8 cellular contexts compared by ENCODE assay signal in genomic region chr1:66981679-66982078, GRCh38. TPM values are rescaled to one million over a fixed set of nuclear protein-coding genes. Genes with fewer than 3 reads are reported as not detected.
DNase-seq lines count a peak whose midpoint lies in the region; ATAC-seq and TF ChIP-seq lines count a peak whose summit lies in the region.

No MANE protein-coding gene starts in this region.

- H3K27me3 ChIP-seq in tibial artery = no peaks in the 10 kb centered on the region

- H3K4me3 ChIP-seq in tibial artery = peak overlapping the region; percentile 2 to 34

- no peaks in the 10 kb centered on the region for H3K9me3 ChIP-seq in tibial artery

- intact Hi-C loops in tibial artery (cut with DNase I; ENCODE audit: low total_unique reads) = no loop called here

- peak; percentile 29 for DNase-seq in activated T-cell treated with anti-CD3 and anti-CD28 coated beads for 1 hour (ENCODE audit: low read depth)
- DNase-seq in activated T-cell treated with anti-CD3 and anti-CD28 coated beads, Interleukin-2, amount 50 U/mL, for 1 hour = no peak
- peak; percentile 61 to 64 for DNase-seq in lung microvascular endothelial cell (ENCODE audit: low read depth in 2 of 2)
- no peak for DNase-seq in tibial artery
- DNase-seq in WTC11 (ENCODE audit: low spot score) = no peak
- no peak for DNase-seq in GM19240 (ENCODE audit: insufficient read length, low spot score)

- peaks cover 15% of the 10 kb centered on the region for H3K36me3 Mint-ChIP-seq in activated naive CD4-positive, alpha-beta T cell treated with anti-CD3 and anti-CD28 coated beads, Interleukin-2, amount 50 U/mL, for 24 hours
- H3K36me3 Mint-ChIP-seq in WTC11 = peaks cover 38% of the 10 kb centered on the region

- peaks cover 0 to 15% (median 2%) of the 10 kb centered on the region in 4 donors for H3K4me1 ChIP-seq in tibial artery

- H3K27ac ChIP-seq in tibial artery = peak overlapping the region; percentile 8 to 54

- POLR2A ChIA-PET in WTC11 (lab: Charles Lee) = interaction anchor here (0.8 kb wide), 1 partner anchor 19 kb away, joined by 3 read pairs; no protein-coding TSS in a partner anchor

- ATAC-seq in HG02981 (IDR thresholded peaks at IDR 0.05; ENCODE audit: unreplicated experiment) (no peak), WTC11 (no peak)

- H3K9me3 Mint-ChIP-seq in activated naive CD4-positive, alpha-beta T cell treated with anti-CD3 and anti-CD28 coated beads, Interleukin-2, amount 50 U/mL, for 24 hours = no peaks in the 10 kb centered on the region
- no peaks in the 10 kb centered on the region for H3K9me3 Mint-ChIP-seq in WTC11

- H3K4me1 Mint-ChIP-seq in activated naive CD4-positive, alpha-beta T cell treated with anti-CD3 and anti-CD28 coated beads, Interleukin-2, amount 50 U/mL, for 24 hours = peaks cover 39% of the 10 kb centered on the region
- no peaks in the 10 kb centered on the region for H3K4me1 Mint-ChIP-seq in WTC11

- H3K27ac Mint-ChIP-seq in activated naive CD4-positive, alpha-beta T cell treated with anti-CD3 and anti-CD28 coated beads, Interleukin-2, amount 50 U/mL, for 24 hours = peak overlapping the region; percentile 88
- no peak overlapping the region for H3K27ac Mint-ChIP-seq in WTC11

- no peak for TF ChIP-seq CTCF in tibial artery (IDR thresholded peaks at IDR 0.05)
- no peak for TF ChIP-seq CTCF in WTC11 (IDR thresholded peaks at IDR 0.05)

- peak overlapping the region; percentile 85 for H3K4me3 Mint-ChIP-seq in activated naive CD4-positive, alpha-beta T cell treated with anti-CD3 and anti-CD28 coated beads, Interleukin-2, amount 50 U/mL, for 24 hours
- H3K4me3 Mint-ChIP-seq in WTC11 = no peak overlapping the region

- peaks cover 51 to 79% (median 61%) of the 10 kb centered on the region in 3 donors for H3K36me3 ChIP-seq in tibial artery

- no peaks in the 10 kb centered on the region for H3K27me3 Mint-ChIP-seq in activated naive CD4-positive, alpha-beta T cell treated with anti-CD3 and anti-CD28 coated beads, Interleukin-2, amount 50 U/mL, for 24 hours
- no peaks in the 10 kb centered on the region for H3K27me3 Mint-ChIP-seq in WTC11 (ENCODE audit: low read depth)

- CTCF ChIA-PET in WTC11 (lab: Charles Lee) = interaction anchor here (1.0 to 1.7 kb wide), 2 partner anchors 167 to 230 kb away, joined by 4 read pairs; no protein-coding TSS in a partner anchor

TF ChIP-seq in WTC11, 78 proteins besides CTCF, POLR2A, EP300 and RAD21 (continues in another document):
- TF ChIP-seq, protein P1, sequence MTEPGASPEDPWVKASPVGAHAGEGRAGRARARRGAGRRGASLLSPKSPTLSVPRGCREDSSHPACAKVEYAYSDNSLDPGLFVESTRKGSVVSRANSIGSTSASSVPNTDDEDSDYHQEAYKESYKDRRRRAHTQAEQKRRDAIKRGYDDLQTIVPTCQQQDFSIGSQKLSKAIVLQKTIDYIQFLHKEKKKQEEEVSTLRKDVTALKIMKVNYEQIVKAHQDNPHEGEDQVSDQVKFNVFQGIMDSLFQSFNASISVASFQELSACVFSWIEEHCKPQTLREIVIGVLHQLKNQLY (CRISPR knock-in tag; IDR thresholded peaks at IDR 0.05) = no peak
- TF ChIP-seq, protein P2, sequence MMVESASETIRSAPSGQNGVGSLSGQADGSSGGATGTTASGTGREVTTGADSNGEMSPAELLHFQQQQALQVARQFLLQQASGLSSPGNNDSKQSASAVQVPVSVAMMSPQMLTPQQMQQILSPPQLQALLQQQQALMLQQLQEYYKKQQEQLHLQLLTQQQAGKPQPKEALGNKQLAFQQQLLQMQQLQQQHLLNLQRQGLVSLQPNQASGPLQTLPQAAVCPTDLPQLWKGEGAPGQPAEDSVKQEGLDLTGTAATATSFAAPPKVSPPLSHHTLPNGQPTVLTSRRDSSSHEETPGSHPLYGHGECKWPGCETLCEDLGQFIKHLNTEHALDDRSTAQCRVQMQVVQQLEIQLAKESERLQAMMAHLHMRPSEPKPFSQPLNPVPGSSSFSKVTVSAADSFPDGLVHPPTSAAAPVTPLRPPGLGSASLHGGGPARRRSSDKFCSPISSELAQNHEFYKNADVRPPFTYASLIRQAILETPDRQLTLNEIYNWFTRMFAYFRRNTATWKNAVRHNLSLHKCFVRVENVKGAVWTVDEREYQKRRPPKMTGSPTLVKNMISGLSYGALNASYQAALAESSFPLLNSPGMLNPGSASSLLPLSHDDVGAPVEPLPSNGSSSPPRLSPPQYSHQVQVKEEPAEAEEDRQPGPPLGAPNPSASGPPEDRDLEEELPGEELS (CRISPR knock-in tag; IDR thresholded peaks at IDR 0.05) = no peak
- TF ChIP-seq TEAD1 (CRISPR knock-in tag; IDR thresholded peaks at IDR 0.05) (no peak), ZNF512 (CRISPR knock-in tag; IDR thresholded peaks at IDR 0.05; ENCODE audit: borderline replicate concordance) (no peak), FOXJ3 (CRISPR knock-in tag; IDR thresholded peaks at IDR 0.05; ENCODE audit: borderline replicate concordance) (no peak), AR (CRISPR knock-in tag; IDR thresholded peaks at IDR 0.05) (no peak), IRF2 (CRISPR knock-in tag; IDR thresholded peaks at IDR 0.05; ENCODE audit: borderline replicate concordance, low read depth) (no peak), JUN (CRISPR knock-in tag; IDR thresholded peaks at IDR 0.05) (no peak), ZNF121 (CRISPR knock-in tag; IDR thresholded peaks at IDR 0.05) (no peak), E2F4 (CRISPR knock-in tag; IDR thresholded peaks at IDR 0.05; ENCODE audit: borderline replicate concordance, low read depth) (no peak), SP1 (CRISPR knock-in tag; conservative IDR thresholded peaks at IDR 0.05) (no peak), ZNF671 (CRISPR knock-in tag; IDR thresholded peaks at IDR 0.05) (no peak), CREB1 (CRISPR knock-in tag; IDR thresholded peaks at IDR 0.05) (no peak), FOXP1 (CRISPR knock-in tag; IDR thresholded peaks at IDR 0.05; ENCODE audit: borderline replicate concordance) (no peak)
- TF ChIP-seq, protein P3, sequence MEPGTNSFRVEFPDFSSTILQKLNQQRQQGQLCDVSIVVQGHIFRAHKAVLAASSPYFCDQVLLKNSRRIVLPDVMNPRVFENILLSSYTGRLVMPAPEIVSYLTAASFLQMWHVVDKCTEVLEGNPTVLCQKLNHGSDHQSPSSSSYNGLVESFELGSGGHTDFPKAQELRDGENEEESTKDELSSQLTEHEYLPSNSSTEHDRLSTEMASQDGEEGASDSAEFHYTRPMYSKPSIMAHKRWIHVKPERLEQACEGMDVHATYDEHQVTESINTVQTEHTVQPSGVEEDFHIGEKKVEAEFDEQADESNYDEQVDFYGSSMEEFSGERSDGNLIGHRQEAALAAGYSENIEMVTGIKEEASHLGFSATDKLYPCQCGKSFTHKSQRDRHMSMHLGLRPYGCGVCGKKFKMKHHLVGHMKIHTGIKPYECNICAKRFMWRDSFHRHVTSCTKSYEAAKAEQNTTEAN (CRISPR knock-in tag; IDR thresholded peaks at IDR 0.05) = no peak

RNA-seq across cellular contexts. Expression of gene MIER1, which starts 56.9 kb away (rescaled TPM):
- total RNA-seq in lung microvascular endothelial cell (15.3 and 24.0 TPM in 2 replicates), WTC11 (2021) (30.0 to 31.0 TPM (median 30.4 TPM) in 3 replicates)

RNA-seq across cellular contexts. Expression of gene DNAI4, which starts 57.0 kb away (rescaled TPM):
- total RNA-seq in lung microvascular endothelial cell (1.5 and 6.0 TPM in 2 replicates), WTC11 (2021) (1.6 to 2.7 TPM (median 2.1 TPM) in 3 replicates)

Comparison
In these comparisons a context has a peak if more than half of its experiments do, and no peak if none do; other contexts are left out.
1. DNase-seq: peak in activated T-cell treated with anti-CD3 and anti-CD28 coated beads for 1 hour (single experiment) and lung microvascular endothelial cell (2 of 2); none in activated T-cell treated with anti-CD3 and anti-CD28 coated beads, Interleukin-2, amount 50 U/mL, for 1 hour (single experiment), tibial artery (0 of 2), WTC11 (single experiment) and GM19240 (single experiment).